In genomic region chr20:23649242-23649641, GRCh38 we compare ENCODE assay signal across 9 cellular contexts. TPM values are rescaled to one million over a fixed set of nuclear protein-coding genes. Genes with fewer than 3 reads are reported as not detected.
"Had no signal": no experiment of that assay in that cellular context is flagged by ENCODE, and none has a peak within 500 bp of the region (broad histone marks: within the 10 kb centered on the region; RNA-seq: fewer than 3 reads in every experiment).

No MANE protein-coding gene starts in this region.

- DNase-seq: GM23248, GOT3, H9, HCEC 1CT, Kasumi-1, KG1 had no signal

- H3K9ac ChIP-seq: GM23248 had no signal

- H3K4me3 ChIP-seq: GM23248 had no signal

- FAIRE-seq: H54, HTR-8/SVneo had no signal

- H2AFZ ChIP-seq: GM23248 had no signal

- H3K27ac ChIP-seq: GM23248 had no signal

RNA-seq across cellular contexts. Expression of gene CST4, which starts 39.6 kb away (rescaled TPM):
- total RNA-seq: GM23248, H9 had no signal
- polyA plus RNA-seq: GM23248 had no signal

RNA-seq across cellular contexts. Expression of gene CST9, which starts 43.5 kb away (rescaled TPM):
- total RNA-seq: GM23248, H9, HT-29 had no signal
- polyA plus RNA-seq: GM23248 had no signal
